17 cellular contexts compared by ENCODE assay signal in the genomic region with DNA sequence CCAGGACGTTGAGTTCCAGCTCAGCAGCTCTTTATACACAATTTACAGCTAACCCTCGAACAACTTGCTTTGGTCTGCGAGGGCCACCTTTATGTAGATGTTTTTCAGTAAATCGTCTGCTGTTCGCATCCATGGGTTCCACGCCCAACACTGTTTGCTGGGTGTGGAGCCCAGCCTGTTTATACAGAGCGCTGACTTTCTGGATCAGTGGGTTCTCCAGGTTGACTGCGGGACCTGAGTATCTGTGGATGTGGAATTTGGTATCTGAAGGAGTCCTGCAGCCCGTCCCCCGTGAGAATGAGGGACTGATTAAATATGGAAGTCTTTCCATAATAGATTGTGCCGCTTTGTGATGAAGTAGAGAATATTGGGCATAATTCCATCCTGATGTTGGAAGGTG. TPM values are rescaled to one million over a fixed set of nuclear protein-coding genes. Genes with fewer than 3 reads are reported as not detected.
DNase-seq lines count a peak whose midpoint lies in the region; FAIRE-seq and TF ChIP-seq lines count a peak whose summit lies in the region.
"Had no signal": no experiment of that assay in that cellular context is flagged by ENCODE, and none has a peak within 500 bp of the region (broad histone marks: within the 10 kb centered on the region; RNA-seq: fewer than 3 reads in every experiment).

No MANE protein-coding gene starts in this region.

- CTCF ChIA-PET in MCF 10A (lab: Yijun Ruan, JAX) = no interaction called here
- CTCF ChIA-PET in activated CD4-positive, alpha-beta memory T cell treated with anti-CD3 and anti-CD28 coated beads, Interleukin-2, amount 10 ng/mL, durations not matched to agents 7 days and 5 days (lab: Charles Lee) = no interaction called here

- H4K20me1 ChIP-seq in keratinocyte (ENCODE audit: control insufficient read depth, extremely low read depth, insufficient read depth, low read length) = peaks cover 25% of the 10 kb centered on the region

- H3K4me1 Mint-ChIP-seq in MCF 10A (ENCODE audit: insufficient read depth, unreplicated experiment) = peaks cover 5% of the 10 kb centered on the region
- H3K4me1 Mint-ChIP-seq in activated CD4-positive, alpha-beta memory T cell treated with anti-CD3 and anti-CD28 coated beads, Interleukin-2, amount 10 ng/mL, durations not matched to agents 7 days and 5 days = peaks cover 73% of the 10 kb centered on the region

- peaks cover 80% of the 10 kb centered on the region for H3K79me2 ChIP-seq in keratinocyte (ENCODE audit: control insufficient read depth, insufficient read depth, low read length)

- H2AFZ ChIP-seq in keratinocyte (ENCODE audit: control insufficient read depth, low read length) = no peak overlapping the region

- H3K9me3 Mint-ChIP-seq in MCF 10A (ENCODE audit: unreplicated experiment) = no peaks in the 10 kb centered on the region
- H3K9me3 Mint-ChIP-seq in activated CD4-positive, alpha-beta memory T cell treated with anti-CD3 and anti-CD28 coated beads, Interleukin-2, amount 10 ng/mL, durations not matched to agents 7 days and 5 days = peaks cover 2% of the 10 kb centered on the region

- FAIRE-seq in keratinocyte (lab: Jason Lieb, UNC) = no peak

- DNase-seq in MCF 10A (ENCODE audit: unreplicated experiment) (no peak), breast epithelium (ENCODE audit: low spot score in 2 of 2) (no peak), keratinocyte (ENCODE audit: low read depth, low spot score) (no peak), transverse colon (no peak), NCI-H1417 (lab: John Stamatoyannopoulos, UW) (no peak), cerebellum (ENCODE audit: low spot score) (no peak), SIG-M5 treated with dmso at 0.1 percent for 504 hours (lab: John Stamatoyannopoulos, UW; ENCODE audit: unreplicated experiment) (no peak)
- DNase-seq in activated CD4-positive, alpha-beta memory T cell treated with anti-CD3 and anti-CD28 coated beads, Interleukin-2, amount 10 ng/mL, durations not matched to agents 7 days and 5 days = no peak
- DNase-seq: activated gamma-delta T cell, MG63, NCI-H2081, NCI-H69, nucleus accumbens, sigmoid colon, SW 1271, uterus had no signal

- H3K27ac ChIP-seq in breast epithelium = no peak overlapping the region
- H3K27ac ChIP-seq in keratinocyte (ENCODE audit: control insufficient read depth, insufficient read depth, low read length) = peak overlapping the region; percentile 69
- peak overlapping the region in 3 of 4 donors; percentile 93 to 98 (median 94) for H3K27ac ChIP-seq in transverse colon
- H3K27ac ChIP-seq: sigmoid colon, uterus had no signal

- H3K27ac Mint-ChIP-seq in MCF 10A (ENCODE audit: low read depth, unreplicated experiment) = no peak overlapping the region
- peak overlapping the region; percentile 89 for H3K27ac Mint-ChIP-seq in activated CD4-positive, alpha-beta memory T cell treated with anti-CD3 and anti-CD28 coated beads, Interleukin-2, amount 10 ng/mL, durations not matched to agents 7 days and 5 days

- POLR2A ChIA-PET in MCF 10A (lab: Yijun Ruan, JAX) = no interaction called here
- POLR2A ChIA-PET in activated CD4-positive, alpha-beta memory T cell treated with anti-CD3 and anti-CD28 coated beads, Interleukin-2, amount 10 ng/mL, durations not matched to agents 7 days and 5 days (lab: Charles Lee) = interaction anchor here (1.4 kb wide), 1 partner anchor 8 kb away, joined by 3 read pairs; no protein-coding TSS in a partner anchor

- no peak for TF ChIP-seq CTCF in MCF 10A (IDR thresholded peaks at IDR 0.05; ENCODE audit: unreplicated experiment)
- TF ChIP-seq CTCF in breast epithelium (IDR thresholded peaks at IDR 0.05) = no peak
- no peak for TF ChIP-seq CTCF in keratinocyte (optimal IDR thresholded peaks at IDR 0.05 in 1 of 3, IDR thresholded peaks at IDR 0.05 in 1 of 3, conservative IDR thresholded peaks at IDR 0.05 in 1 of 3; ENCODE audit: extremely low read depth in 1 of 3, insufficient read depth in 2 of 3, low read length in 3 of 3)
- TF ChIP-seq CTCF in transverse colon (IDR thresholded peaks at IDR 0.05) = no peak

- H3K9me1 ChIP-seq in keratinocyte (ENCODE audit: control insufficient read depth, extremely low read depth, insufficient read depth, low read length) = peaks cover 2% of the 10 kb centered on the region

- H3K4me1 ChIP-seq in breast epithelium (peaks cover 5 to 19% of the 10 kb centered on the region in 2 donors), keratinocyte (ENCODE audit: control insufficient read depth, extremely low read depth, insufficient read depth, low read length) (peaks cover 22% of the 10 kb centered on the region), transverse colon (peaks cover 18 to 43% (median 37%) of the 10 kb centered on the region in 4 donors)

- H3K36me3 Mint-ChIP-seq in MCF 10A (ENCODE audit: insufficient read depth, unreplicated experiment) = peaks cover 5% of the 10 kb centered on the region
- peaks cover 46% of the 10 kb centered on the region for H3K36me3 Mint-ChIP-seq in activated CD4-positive, alpha-beta memory T cell treated with anti-CD3 and anti-CD28 coated beads, Interleukin-2, amount 10 ng/mL, durations not matched to agents 7 days and 5 days (ENCODE audit: low read depth)

- intact Hi-C loops in MCF 10A (cut with micrococcal nuclease) = no loop called here
- intact Hi-C loops in breast epithelium (cut with DNase I; ENCODE audit: low total_unique reads) = no loop called here
- intact Hi-C loops in transverse colon (cut with DNase I; ENCODE audit: low total_unique reads) = no loop called here

- H3K4me3 ChIP-seq in breast epithelium = no peak overlapping the region
- no peak overlapping the region for H3K4me3 ChIP-seq in keratinocyte (ENCODE audit: control insufficient read depth in 2 of 3, extremely low read depth in 1 of 3, insufficient read depth in 2 of 3, low read depth in 1 of 3, low read length in 3 of 3)
- no peak overlapping the region for H3K4me3 ChIP-seq in transverse colon
- H3K4me3 ChIP-seq: MG63, Peyer's patch, sigmoid colon, uterus had no signal

- TF ChIP-seq POLR2A in breast epithelium (IDR thresholded peaks at IDR 0.05) (no peak), transverse colon (IDR thresholded peaks at IDR 0.05) (no peak)

- WGBS in transverse colon (ENCODE audit: low coverage in 1 of 2), 2 donors = 68 to 82% methylated on average over 9 to 11 of the region's 11 CpGs

- no peak overlapping the region for H3K4me2 ChIP-seq in keratinocyte (ENCODE audit: control insufficient read depth, extremely low read depth, insufficient read depth, low read depth, low read length)

- no TSS peak for BruUV-seq in MCF 10A (replicated peaks; lab: Mats Ljungman, UMichigan)

- dilution Hi-C loops in keratinocyte (cut with MboI; ENCODE audit: extremely low pct_ligation_motif_present, low sequenced_read_pairs) = no loop called here

- H3K9me3 ChIP-seq in breast epithelium (no peaks in the 10 kb centered on the region), keratinocyte (ENCODE audit: control insufficient read depth, low read depth, low read length) (no peaks in the 10 kb centered on the region), transverse colon (no peaks in the 10 kb centered on the region)
- H3K9me3 ChIP-seq: MG63, Peyer's patch, sigmoid colon, uterus had no signal

- H3K27me3 ChIP-seq in breast epithelium = no peaks in the 10 kb centered on the region
- no peaks in the 10 kb centered on the region for H3K27me3 ChIP-seq in keratinocyte (ENCODE audit: control insufficient read depth, extremely low read depth, insufficient read depth, low read length)
- H3K27me3 ChIP-seq in transverse colon = no peaks in the 10 kb centered on the region
- H3K27me3 ChIP-seq: MG63, Peyer's patch, sigmoid colon, uterus had no signal

- TF ChIP-seq EP300 in transverse colon (IDR thresholded peaks at IDR 0.05; ENCODE audit: low read depth) = no peak

- in situ Hi-C loops in transverse colon (cut with MboI; ENCODE audit: low pct_ligation_motif_present in 1 of 4, low pct_unique_long_range_greater_than_20kb in 1 of 4, low sequenced_read_pairs in 3 of 4) = no loop called here

- no peak overlapping the region for H3K9ac ChIP-seq in keratinocyte (ENCODE audit: control insufficient read depth, extremely low read depth, insufficient read depth, low read length)

- H3K4me3 Mint-ChIP-seq in MCF 10A (ENCODE audit: unreplicated experiment) = peak overlapping the region; percentile 16
- peak overlapping the region; percentile 82 for H3K4me3 Mint-ChIP-seq in activated CD4-positive, alpha-beta memory T cell treated with anti-CD3 and anti-CD28 coated beads, Interleukin-2, amount 10 ng/mL, durations not matched to agents 7 days and 5 days

- no peaks in the 10 kb centered on the region for H3K36me3 ChIP-seq in breast epithelium
- peaks cover 3 to 12% of the 10 kb centered on the region in 2 experiments for H3K36me3 ChIP-seq in keratinocyte (ENCODE audit: control insufficient read depth in 2 of 2, extremely low read depth in 1 of 2, insufficient read depth in 2 of 2, low read length in 2 of 2)
- no peaks in the 10 kb centered on the region for H3K36me3 ChIP-seq in transverse colon
- H3K36me3 ChIP-seq: MG63, sigmoid colon, uterus had no signal

- no peaks in the 10 kb centered on the region for H3K27me3 Mint-ChIP-seq in MCF 10A (ENCODE audit: insufficient read depth, unreplicated experiment)
- no peaks in the 10 kb centered on the region for H3K27me3 Mint-ChIP-seq in activated CD4-positive, alpha-beta memory T cell treated with anti-CD3 and anti-CD28 coated beads, Interleukin-2, amount 10 ng/mL, durations not matched to agents 7 days and 5 days

RNA-seq across cellular contexts. Expression of gene CTDP1, which starts 2.9 kb away (rescaled TPM):
- total RNA-seq in MCF 10A (2022) (20.3 and 25.1 TPM in 2 replicates), breast epithelium (10 to 100 TPM; 15.0 to 21.0 (median 19.9) TPM), transverse colon (100 to 1,000 TPM in 1 of 4 donors, 10 to 100 TPM in 3; 30.6 to 120 (median 49.3) TPM), cerebellum (10.4 TPM)
- total RNA-seq in activated CD4-positive, alpha-beta memory T cell treated with anti-CD3 and anti-CD28 coated beads, Interleukin-2, amount 10 ng/mL, durations not matched to agents 7 days and 5 days = 10 to 100 TPM; 34.8 to 38.0 TPM
- 8.3 to 11.0 TPM (median 9.2 TPM) in 3 replicates for polyA plus RNA-seq in keratinocyte
- 10.1 TPM for polyA plus RNA-seq in keratinocyte (2011; ENCODE audit: low read depth)
- 5.5 and 10.1 TPM in 2 replicates for polyA plus RNA-seq in keratinocyte (2011; cell fraction: cytosol; rRNA removed)
- 21.6 and 21.9 TPM in 2 replicates for polyA plus RNA-seq in keratinocyte (2011; cell fraction: nucleus; rRNA removed)
- polyA plus RNA-seq in keratinocyte (2012; ENCODE audit: low replicate concordance) = 15.5 and 16.8 TPM in 2 replicates
- 8.1 to 17.3 TPM (median 10.6 TPM) in 3 replicates for polyA minus RNA-seq in keratinocyte
- polyA minus RNA-seq in keratinocyte (2011; cell fraction: cytosol; rRNA and poly(A)+ RNA removed) = 21.7 TPM
- 20.6 and 23.4 TPM in 2 replicates for polyA minus RNA-seq in keratinocyte (2011; cell fraction: nucleus; rRNA and poly(A)+ RNA removed)

Comparison
In these comparisons a context has a peak if more than half of its experiments do, and no peak if none do; other contexts are left out.
1. H3K27ac ChIP-seq: peak in keratinocyte (single experiment) and transverse colon (3 of 4); none in breast epithelium (0 of 2).